8 cellular contexts compared by ENCODE assay signal in the genomic region with DNA sequence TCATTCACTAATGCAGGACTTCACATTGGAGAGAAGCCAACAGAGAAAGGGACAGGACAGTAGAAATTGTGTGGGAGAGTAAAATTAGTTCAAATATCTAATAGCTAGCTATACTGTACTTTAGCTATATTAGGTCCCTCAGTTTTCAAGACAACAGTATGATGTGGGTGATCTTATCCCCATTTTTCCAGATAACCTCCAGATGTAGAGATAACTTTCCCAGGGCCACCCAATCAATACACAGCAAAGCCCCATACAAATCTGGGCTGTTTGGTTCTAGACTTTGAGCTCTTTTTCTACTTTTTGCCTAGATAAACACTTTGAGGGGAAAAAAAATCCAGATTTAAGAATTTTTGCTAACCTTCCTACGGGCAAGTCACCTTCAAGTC. TPM values are rescaled to one million over a fixed set of nuclear protein-coding genes. Genes with fewer than 3 reads are reported as not detected.
A peak's percentile ranks its signal among the peaks of the same experiment; 100 is the strongest.
DNase-seq lines count a peak whose midpoint lies in the region; ATAC-seq and TF ChIP-seq lines count a peak whose summit lies in the region.

No MANE protein-coding gene starts in this region.

- ATAC-seq in lower lobe of right lung: no peak
- no peak for ATAC-seq in upper lobe of right lung

- no peaks in the 10 kb centered on the region for H3K27me3 ChIP-seq in lower lobe of right lung (ENCODE audit: low read depth)
- H3K27me3 ChIP-seq in upper lobe of right lung: no peaks in the 10 kb centered on the region

- DNase-seq in activated naive CD4-positive, alpha-beta T cell treated with anti-CD3 and anti-CD28 coated beads, Interleukin-2, amount 10 ng/mL, durations not matched to agents 7 days and 5 days: no peak
- no peak for DNase-seq in activated naive CD4-positive, alpha-beta T cell treated with Interleukin-2 at 50 U/mL for 16 hours
- no peak for DNase-seq in astrocyte of the cerebellum (ENCODE audit: low read depth)
- no peak for DNase-seq in lower lobe of right lung
- DNase-seq in upper lobe of right lung: no peak
- DNase-seq in HEK293T (ENCODE audit: extremely low spot score): no peak
- no peak for DNase-seq in dedifferentiated amniotic fluid mesenchymal stem cell (ENCODE audit: extremely low spot score)
- no peak for DNase-seq in NCI-H1417 (lab: John Stamatoyannopoulos, UW)

- in situ Hi-C loops in astrocyte of the cerebellum (cut with HindIII; ENCODE audit: low sequenced_read_pairs): no loop called here

- peak overlapping the region; percentile 81 for H3K4me3 Mint-ChIP-seq in activated naive CD4-positive, alpha-beta T cell treated with anti-CD3 and anti-CD28 coated beads, Interleukin-2, amount 10 ng/mL, durations not matched to agents 7 days and 5 days

- peaks cover 18% of the 10 kb centered on the region for H3K4me1 ChIP-seq in lower lobe of right lung
- peaks cover 14% of the 10 kb centered on the region for H3K4me1 ChIP-seq in upper lobe of right lung

- no peak for TF ChIP-seq CTCF in astrocyte of the cerebellum (IDR thresholded peaks at IDR 0.05; ENCODE audit: low read depth, low read length, missing control alignments)
- TF ChIP-seq CTCF in lower lobe of right lung (IDR thresholded peaks at IDR 0.05): no peak
- TF ChIP-seq CTCF in upper lobe of right lung (IDR thresholded peaks at IDR 0.05): no peak

- peak overlapping the region; percentile 89 for H3K27ac ChIP-seq in lower lobe of right lung
- H3K27ac ChIP-seq in upper lobe of right lung: peak overlapping the region; percentile 73

- H3K36me3 Mint-ChIP-seq in activated naive CD4-positive, alpha-beta T cell treated with anti-CD3 and anti-CD28 coated beads, Interleukin-2, amount 10 ng/mL, durations not matched to agents 7 days and 5 days: no peaks in the 10 kb centered on the region

- H3K36me3 ChIP-seq in lower lobe of right lung (peaks cover 24% of the 10 kb centered on the region), upper lobe of right lung (peaks cover 19% of the 10 kb centered on the region)

- H3K4me1 Mint-ChIP-seq in activated naive CD4-positive, alpha-beta T cell treated with anti-CD3 and anti-CD28 coated beads, Interleukin-2, amount 10 ng/mL, durations not matched to agents 7 days and 5 days: peaks cover 26% of the 10 kb centered on the region

- H3K27ac Mint-ChIP-seq in activated naive CD4-positive, alpha-beta T cell treated with anti-CD3 and anti-CD28 coated beads, Interleukin-2, amount 10 ng/mL, durations not matched to agents 7 days and 5 days: peak overlapping the region; percentile 77

- intact Hi-C loops in lower lobe of right lung (cut with DNase I): no loop called here
- intact Hi-C loops in upper lobe of right lung (cut with DNase I): no loop called here

- peaks cover 11% of the 10 kb centered on the region for H3K27me3 Mint-ChIP-seq in activated naive CD4-positive, alpha-beta T cell treated with anti-CD3 and anti-CD28 coated beads, Interleukin-2, amount 10 ng/mL, durations not matched to agents 7 days and 5 days

- CTCF ChIA-PET in activated naive CD4-positive, alpha-beta T cell treated with anti-CD3 and anti-CD28 coated beads, Interleukin-2, amount 10 ng/mL, durations not matched to agents 7 days and 5 days (lab: Charles Lee): interaction anchor here (2.0 kb wide), 1 partner anchor 57 kb away, joined by 5 read pairs; the partner anchor contains the start of gene GTPBP10
- CTCF ChIA-PET in HEK293T (lab: Yijun Ruan, JAX): no interaction called here

- POLR2A ChIA-PET in HEK293T (lab: Yijun Ruan, JAX): no interaction called here

- H3K9me3 Mint-ChIP-seq in activated naive CD4-positive, alpha-beta T cell treated with anti-CD3 and anti-CD28 coated beads, Interleukin-2, amount 10 ng/mL, durations not matched to agents 7 days and 5 days: peaks cover 10% of the 10 kb centered on the region

- H3K4me3 ChIP-seq in astrocyte of the cerebellum (ENCODE audit: low read depth, low read length) (peak overlapping the region; percentile 65), lower lobe of right lung (peak overlapping the region; percentile 75), upper lobe of right lung (peak overlapping the region; percentile 58)

- H3K9me3 ChIP-seq in lower lobe of right lung: no peaks in the 10 kb centered on the region
- no peaks in the 10 kb centered on the region for H3K9me3 ChIP-seq in upper lobe of right lung

TF ChIP-seq in HEK293T, 16 proteins besides CTCF, POLR2A, EP300 and RAD21:
- no peak for TF ChIP-seq FOXK2 (IDR thresholded peaks at IDR 0.05)
- no peak for TF ChIP-seq L3MBTL2 (conservative IDR thresholded peaks at IDR 0.05)
- TF ChIP-seq FOXA1 (IDR thresholded peaks at IDR 0.05): no peak

RNA-seq across cellular contexts. Expression of gene CLDN12, which starts 0.5 kb away (rescaled TPM):
- 34.7 TPM for total RNA-seq in lower lobe of right lung
- 30.8 TPM for total RNA-seq in upper lobe of right lung

RNA-seq across cellular contexts. Expression of gene GTPBP10, which starts 56.3 kb away (rescaled TPM):
- total RNA-seq in lower lobe of right lung (21.3 TPM), upper lobe of right lung (19.9 TPM)
